Comparison of ENCODE assay signal across 8 cellular contexts in genomic region chr10:18659784-18660561, GRCh38. TPM values are rescaled to one million over a fixed set of nuclear protein-coding genes. Genes with fewer than 3 reads are reported as not detected.
DNase-seq lines count a peak whose midpoint lies in the region; ATAC-seq and TF ChIP-seq lines count a peak whose summit lies in the region.

No MANE protein-coding gene starts in this region.

- H3K9me3 Mint-ChIP-seq in Calu3 (ENCODE audit: low read depth, unreplicated experiment) = no peaks in the 10 kb centered on the region
- no peaks in the 10 kb centered on the region for H3K9me3 Mint-ChIP-seq in dendritic cell treated with granulocyte-macrophage colony-stimulating factor and Interleukin-4, amounts not matched to agents 40 ng/mL and 50 ng/mL, for 4 days

- BruUV-seq in Calu3 (replicated peaks; lab: Mats Ljungman, UMichigan) (TSS peak; percentile 40), OCI-LY7 (replicated peaks; lab: Mats Ljungman, UMichigan) (TSS peak; percentile 66)

- H3K27ac ChIP-seq in OCI-LY7 (ENCODE audit: low read depth, low read length, poor library complexity, severe bottlenecking) (peak overlapping the region; percentile 84), urinary bladder (ENCODE audit: low read depth) (peak overlapping the region; percentile 90)

- peaks cover 31% of the 10 kb centered on the region for H3K36me3 ChIP-seq in OCI-LY7 (ENCODE audit: insufficient read depth, low read length)
- no peaks in the 10 kb centered on the region for H3K36me3 ChIP-seq in urinary bladder (ENCODE audit: insufficient read depth)

- no peaks in the 10 kb centered on the region for H3K9me3 ChIP-seq in OCI-LY7 (ENCODE audit: low read length)

- H3K4me2 ChIP-seq in OCI-LY7 (ENCODE audit: low read length) = peak overlapping the region; percentile 96

- CTCF ChIA-PET in Calu3 (lab: Charles Lee) = interaction anchor here (0.6 to 1.0 kb wide), 3 partner anchors 7 to 902 kb away, joined by 3 read pairs; no protein-coding TSS in a partner anchor
- CTCF ChIA-PET in OCI-LY7 (lab: Charles Lee; ENCODE audit: unreplicated experiment) = interaction anchor here (2.5 kb wide), 1 partner anchor 11 kb away, joined by 13 read pairs; no protein-coding TSS in a partner anchor

- peaks cover 49% of the 10 kb centered on the region for H3K36me3 Mint-ChIP-seq in Calu3 (ENCODE audit: insufficient read depth, unreplicated experiment)
- H3K36me3 Mint-ChIP-seq in dendritic cell treated with granulocyte-macrophage colony-stimulating factor and Interleukin-4, amounts not matched to agents 40 ng/mL and 50 ng/mL, for 4 days (ENCODE audit: low read depth) = peaks cover 14% of the 10 kb centered on the region

- no peak for TF ChIP-seq CTCF in Calu3 (IDR thresholded peaks at IDR 0.05; ENCODE audit: unreplicated experiment)
- TF ChIP-seq CTCF in OCI-LY7 (conservative IDR thresholded peaks at IDR 0.05; ENCODE audit: low read length) = no peak

- peaks cover 72% of the 10 kb centered on the region for H3K79me2 ChIP-seq in OCI-LY7 (ENCODE audit: insufficient read depth, low read depth, low read length)

- H3K4me3 Mint-ChIP-seq in Calu3 (ENCODE audit: low read depth, unreplicated experiment) = peak overlapping the region; percentile 85
- peak overlapping the region; percentile 82 for H3K4me3 Mint-ChIP-seq in dendritic cell treated with granulocyte-macrophage colony-stimulating factor and Interleukin-4, amounts not matched to agents 40 ng/mL and 50 ng/mL, for 4 days

- H3K4me1 Mint-ChIP-seq in Calu3 (ENCODE audit: low read depth, unreplicated experiment) = peaks cover 18% of the 10 kb centered on the region
- peaks cover 20% of the 10 kb centered on the region for H3K4me1 Mint-ChIP-seq in dendritic cell treated with granulocyte-macrophage colony-stimulating factor and Interleukin-4, amounts not matched to agents 40 ng/mL and 50 ng/mL, for 4 days (ENCODE audit: low read depth)

- POLR2A ChIA-PET in OCI-LY7 (lab: Charles Lee) = interaction anchor here (0.6 to 2.9 kb wide), 9 partner anchors 7 to 950 kb away, joined by 3 to 42 read pairs (median 11); no protein-coding TSS in a partner anchor

- H3K27ac Mint-ChIP-seq in Calu3 (ENCODE audit: unreplicated experiment) = peak overlapping the region; percentile 82
- peak overlapping the region; percentile 81 for H3K27ac Mint-ChIP-seq in dendritic cell treated with granulocyte-macrophage colony-stimulating factor and Interleukin-4, amounts not matched to agents 40 ng/mL and 50 ng/mL, for 4 days

- peaks cover 19% of the 10 kb centered on the region for H4K20me1 ChIP-seq in OCI-LY7 (ENCODE audit: insufficient read depth, low read length)

- ATAC-seq in GM19324 (IDR thresholded peaks at IDR 0.05; ENCODE audit: low FRiP score, unreplicated experiment) (peak; percentile 18), HG03159 (IDR thresholded peaks at IDR 0.05; ENCODE audit: unreplicated experiment) (peak; percentile 16)

- H3K27me3 Mint-ChIP-seq in Calu3 (ENCODE audit: unreplicated experiment) = no peaks in the 10 kb centered on the region
- H3K27me3 Mint-ChIP-seq in dendritic cell treated with granulocyte-macrophage colony-stimulating factor and Interleukin-4, amounts not matched to agents 40 ng/mL and 50 ng/mL, for 4 days = no peaks in the 10 kb centered on the region

- no peaks in the 10 kb centered on the region for H3K9me2 ChIP-seq in OCI-LY7 (ENCODE audit: insufficient read depth, low read length)

- DNase-seq in Calu3 (peak; percentile 57), OCI-LY7 (ENCODE audit: low spot score) (peak; percentile 53), medulla oblongata (ENCODE audit: extremely low spot score) (peak; percentile 47)
- DNase-seq in stimulated activated CD4-positive, alpha-beta T cell treated with anti-CD3 and anti-CD28 coated beads, Interleukin-4, amount 100 ng/mL, for 24 hours = no peak

- intact Hi-C loops in Calu3 (cut with micrococcal nuclease; ENCODE audit: unreplicated experiment) = loop anchor here (10.0 kb wide), 1 partner anchor 55 kb away; no protein-coding TSS in a partner anchor
- intact Hi-C loops in OCI-LY7 (cut with micrococcal nuclease; ENCODE audit: unreplicated experiment) = loop anchor here (1.0 to 10.0 kb wide), 2 partner anchors 9 to 1345 kb away; partner anchors contain the start of gene NSUN6
- intact Hi-C loops in dendritic cell treated with granulocyte-macrophage colony-stimulating factor and Interleukin-4, amounts not matched to agents 40 ng/mL and 50 ng/mL, for 4 days (cut with micrococcal nuclease) = loop anchor here (1.0 to 10.0 kb wide), 3 partner anchors 9 to 1845 kb away; partner anchors contain the start of genes NSUN6 and RSU1

- H3K4me3 ChIP-seq in OCI-LY7 (ENCODE audit: low read depth, low read length, poor library complexity, severe bottlenecking) (peak overlapping the region; percentile 97), urinary bladder (ENCODE audit: low read depth, low read length) (peak overlapping the region; percentile 72)

- peak overlapping the region; percentile 43 for H2AFZ ChIP-seq in OCI-LY7 (ENCODE audit: low read length)

- WGBS in urinary bladder = under 1% methylated on average over 25 of the region's 25 CpGs

- H3K4me1 ChIP-seq in OCI-LY7 (ENCODE audit: insufficient read depth, low read length, poor library complexity, severe bottlenecking) = peaks cover 24% of the 10 kb centered on the region
- peaks cover 3% of the 10 kb centered on the region for H3K4me1 ChIP-seq in urinary bladder (ENCODE audit: insufficient read depth)

RNA-seq across cellular contexts. Expression of gene ARL5B, which starts 0.7 kb away (rescaled TPM):
- total RNA-seq in Calu3 (2022) (15.3 and 17.7 TPM in 2 replicates), OCI-LY7 (2022) (17.5 and 20.0 TPM in 2 replicates), urinary bladder (69.8 TPM)
- total RNA-seq in OCI-LY7 (2014; rRNA removed; shearing (Covaris generic)) = 9.9 and 11.5 TPM in 2 replicates
- 4.7 TPM for polyA plus RNA-seq in urinary bladder

RNA-seq across cellular contexts. Expression of gene NSUN6, which starts 8.6 kb away (rescaled TPM):
- total RNA-seq in Calu3 (2022) (10.5 and 14.5 TPM in 2 replicates), OCI-LY7 (2022) (27.2 and 36.0 TPM in 2 replicates), urinary bladder (42.0 TPM)
- total RNA-seq in OCI-LY7 (2014; rRNA removed; shearing (Covaris generic)) = 20.0 and 23.2 TPM in 2 replicates
- polyA plus RNA-seq in urinary bladder = 6.0 TPM
